In genomic region chr2:11872247-11872947, GRCh38 we compare ENCODE assay signal across 15 cellular contexts.
DNase-seq lines count a peak whose midpoint lies in the region; ATAC-seq and TF ChIP-seq lines count a peak whose summit lies in the region.
"Had no signal": no experiment of that assay in that cellular context is flagged by ENCODE, and none has a peak within 500 bp of the region (broad histone marks: within the 10 kb centered on the region; RNA-seq: fewer than 3 reads in every experiment).

No MANE protein-coding gene starts in this region.

- no peak overlapping the region for H2AFZ ChIP-seq in GM23248

- H4K20me1 ChIP-seq in GM23248 (ENCODE audit: insufficient read depth), result no peaks in the 10 kb centered on the region

- DNase-seq in right atrium auricular region (ENCODE audit: low spot score) (peak; percentile 21), cardiac septum (ENCODE audit: low spot score) (no peak), NCI-H748 (lab: John Stamatoyannopoulos, UW; ENCODE audit: unreplicated experiment) (peak; percentile 82), dermis blood vessel endothelial cell (peak; percentile 87), vagina (ENCODE audit: extremely low spot score in 2 of 2) (peak; percentile 9 to 18), GM23248 (no peak), upper lobe of right lung (no peak)
- no peak for DNase-seq in activated CD4-positive, CD25-positive, alpha-beta regulatory T cell (lab: John Stamatoyannopoulos, UW)
- DNase-seq: activated CD4-positive, alpha-beta T cell treated with anti-CD3 and anti-CD28 coated beads, Interleukin-2, amount 50 U/mL, for 1 hour; left lung; NCI-H1092 treated with DMSO at 0.1 percent for 48 hours; NCI-H526 treated with DMSO at 0.1 percent for 48 hours; thyroid gland had no signal

- H3K36me3 ChIP-seq in right atrium auricular region, result no peaks in the 10 kb centered on the region
- H3K36me3 ChIP-seq in vagina, result no peaks in the 10 kb centered on the region
- no peaks in the 10 kb centered on the region for H3K36me3 ChIP-seq in GM23248 (ENCODE audit: low read depth)
- H3K36me3 ChIP-seq in upper lobe of right lung, result no peaks in the 10 kb centered on the region
- H3K36me3 ChIP-seq: cardiac muscle cell, left lung, thyroid gland had no signal

- TF ChIP-seq POLR2A in vagina (IDR thresholded peaks at IDR 0.05), result no peak

- in situ Hi-C loops in GM23248 (cut with MboI), result no loop called here

- no peak overlapping the region for H3K27ac ChIP-seq in right atrium auricular region
- H3K27ac ChIP-seq in vagina, result no peak overlapping the region
- no peak overlapping the region for H3K27ac ChIP-seq in GM23248
- H3K27ac ChIP-seq in upper lobe of right lung, result no peak overlapping the region
- H3K27ac ChIP-seq: cardiac muscle cell, epithelial cell of prostate, left lung, thyroid gland had no signal

- H3K4me3 ChIP-seq in right atrium auricular region (no peak overlapping the region), vagina (no peak overlapping the region), GM23248 (no peak overlapping the region), upper lobe of right lung (no peak overlapping the region)
- H3K4me3 ChIP-seq: cardiac muscle cell, left lung, thyroid gland had no signal

- H3K9me3 ChIP-seq in right atrium auricular region (no peaks in the 10 kb centered on the region), vagina (no peaks in the 10 kb centered on the region), GM23248 (ENCODE audit: low read depth) (no peaks in the 10 kb centered on the region), upper lobe of right lung (no peaks in the 10 kb centered on the region)
- H3K9me3 ChIP-seq: left lung, thyroid gland had no signal

- ATAC-seq in upper lobe of right lung, result no peak

- H3K9ac ChIP-seq in GM23248, result no peak overlapping the region

- TF ChIP-seq CTCF in right atrium auricular region (IDR thresholded peaks at IDR 0.05), result no peak
- no peak for TF ChIP-seq CTCF in vagina (IDR thresholded peaks at IDR 0.05)
- no peak for TF ChIP-seq CTCF in upper lobe of right lung (IDR thresholded peaks at IDR 0.05)

- no peaks in the 10 kb centered on the region for H3K4me1 ChIP-seq in right atrium auricular region
- peaks cover 11% of the 10 kb centered on the region for H3K4me1 ChIP-seq in vagina
- H3K4me1 ChIP-seq in GM23248 (ENCODE audit: insufficient read depth), result 0 out of 2 replicates have a peak, but pooled peaks cover 4% of the 10 kb centered on the region
- H3K4me1 ChIP-seq in upper lobe of right lung, result peaks cover 8% of the 10 kb centered on the region
- H3K4me1 ChIP-seq: thyroid gland had no signal

- intact Hi-C loops in cardiac septum (cut with DNase I), result no loop called here
- intact Hi-C loops in vagina (cut with DNase I), result no loop called here
- intact Hi-C loops in upper lobe of right lung (cut with DNase I), result no loop called here

- WGBS in GM23248 (ENCODE audit: low coverage in 1 of 2, low lambda C conversion rate in 2 of 2, missing lambda C conversion rate in 2 of 2), 2 experiments, result 65 to 70% methylated on average over 5 of the region's 5 CpGs

- H3F3A ChIP-seq in GM23248 (ENCODE audit: insufficient read depth), result no peaks in the 10 kb centered on the region

- H3K79me2 ChIP-seq in GM23248 (ENCODE audit: insufficient read depth), result no peaks in the 10 kb centered on the region

- no peak overlapping the region for H3K4me2 ChIP-seq in GM23248 (ENCODE audit: unreplicated experiment)

- H3K9me2 ChIP-seq in GM23248 (ENCODE audit: insufficient read depth), result no peaks in the 10 kb centered on the region

- no peaks in the 10 kb centered on the region for H3K27me3 ChIP-seq in right atrium auricular region
- H3K27me3 ChIP-seq in vagina, result no peaks in the 10 kb centered on the region
- peaks cover 6% of the 10 kb centered on the region; the same call in 1 of the 2 replicates for H3K27me3 ChIP-seq in GM23248 (replicated peaks; ENCODE audit: insufficient read depth)
- H3K27me3 ChIP-seq in upper lobe of right lung, result no peaks in the 10 kb centered on the region
- H3K27me3 ChIP-seq: cardiac muscle cell, left lung, thyroid gland had no signal

Comparison
In these comparisons a context has a peak if more than half of its experiments do, and no peak if none do; other contexts are left out.
1. DNase-seq: peak in right atrium auricular region (single experiment), NCI-H748 (single experiment), dermis blood vessel endothelial cell (single experiment) and vagina (2 of 2); none in cardiac septum (single experiment), GM23248 (single experiment), activated CD4-positive, CD25-positive, alpha-beta regulatory T cell (0 of 4) and upper lobe of right lung (single experiment).